In genomic region chr14:59347915-59348314, GRCh38 we compare ENCODE assay signal across 25 cellular contexts.
DNase-seq lines count a peak whose midpoint lies in the region; ATAC-seq, FAIRE-seq and TF ChIP-seq lines count a peak whose summit lies in the region.
"Had no signal": no experiment of that assay in that cellular context is flagged by ENCODE, and none has a peak within 500 bp of the region (broad histone marks: within the 10 kb centered on the region; RNA-seq: fewer than 3 reads in every experiment).

No MANE protein-coding gene starts in this region.

- intact Hi-C loops in ascending aorta (cut with DNase I) = loop anchor here (2.0 to 5.0 kb wide), 4 partner anchors 59 to 156 kb away; no protein-coding TSS in a partner anchor
- intact Hi-C loops in posterior cingulate gyrus (cut with DNase I) = no loop called here

- H4K20me1 ChIP-seq in keratinocyte (ENCODE audit: control insufficient read depth, extremely low read depth, insufficient read depth, low read length) = no peaks in the 10 kb centered on the region

- in situ Hi-C loops in KBM-7 (cut with MboI; ENCODE audit: low pct_unique_long_range_greater_than_20kb, low sequenced_read_pairs) = no loop called here

- TF ChIP-seq CTCF in ascending aorta (IDR thresholded peaks at IDR 0.05) = no peak
- TF ChIP-seq CTCF in keratinocyte (optimal IDR thresholded peaks at IDR 0.05 in 1 of 3, IDR thresholded peaks at IDR 0.05 in 1 of 3, conservative IDR thresholded peaks at IDR 0.05 in 1 of 3; ENCODE audit: extremely low read depth in 1 of 3, insufficient read depth in 2 of 3, low read length in 3 of 3) = no peak

- dilution Hi-C loops in keratinocyte (cut with MboI; ENCODE audit: extremely low pct_ligation_motif_present, low sequenced_read_pairs) = no loop called here

- H3K27ac Mint-ChIP-seq in stimulated activated naive B cell treated with anti-CD40 and anti-IgM and Interleukin-4, amounts not matched to agents 10 μg/mL and 1 μg/mL and 100 μg/mL, for 72 hours = no peak overlapping the region
- H3K27ac Mint-ChIP-seq: natural killer cell; stimulated activated naive CD8-positive, alpha-beta T cell treated with anti-CD3 and anti-CD28 coated beads, Interleukin-15, Interleukin-2, amounts not matched to agents 100 ng/mL and 50 ng/mL, for 24 hours; T-helper 2 cell treated with Interferon-gamma antibody and Interleukin-4, amounts not matched to agents 5 μg/mL and 100 μg/mL, for 36 hours; WTC11 had no signal

- no peaks in the 10 kb centered on the region for H3K79me2 ChIP-seq in keratinocyte (ENCODE audit: control insufficient read depth, insufficient read depth, low read length)

- no peaks in the 10 kb centered on the region for H3K9me1 ChIP-seq in keratinocyte (ENCODE audit: control insufficient read depth, extremely low read depth, insufficient read depth, low read length)

- peak; percentile 36 for ATAC-seq in GM18511 (IDR thresholded peaks at IDR 0.05; ENCODE audit: unreplicated experiment)
- ATAC-seq in stimulated activated naive B cell treated with anti-CD40 and anti-IgM and Interleukin-4, amounts not matched to agents 10 μg/mL and 1 μg/mL and 100 μg/mL, for 72 hours (replicated peaks) = peak; percentile 29 to 64
- ATAC-seq: natural killer cell, WTC11 had no signal

- H3K27ac ChIP-seq in ascending aorta (peak overlapping the region; percentile 85 to 88), keratinocyte (ENCODE audit: control insufficient read depth, insufficient read depth, low read length) (peak overlapping the region; percentile 42)
- H3K27ac ChIP-seq: HL-60 had no signal

- H3K4me1 ChIP-seq in ascending aorta (peaks cover 0 to 61% of the 10 kb centered on the region in 2 donors), keratinocyte (ENCODE audit: control insufficient read depth, extremely low read depth, insufficient read depth, low read length) (peaks cover 32% of the 10 kb centered on the region)

- no peak overlapping the region for H3K9ac ChIP-seq in keratinocyte (ENCODE audit: control insufficient read depth, extremely low read depth, insufficient read depth, low read length)

- H3K27me3 ChIP-seq in ascending aorta (no peaks in the 10 kb centered on the region), keratinocyte (ENCODE audit: control insufficient read depth, extremely low read depth, insufficient read depth, low read length) (no peaks in the 10 kb centered on the region)
- H3K27me3 ChIP-seq: adrenal gland, ovary had no signal

- no peaks in the 10 kb centered on the region for H3K27me3 Mint-ChIP-seq in stimulated activated naive B cell treated with anti-CD40 and anti-IgM and Interleukin-4, amounts not matched to agents 10 μg/mL and 1 μg/mL and 100 μg/mL, for 72 hours
- H3K27me3 Mint-ChIP-seq: IgD-negative memory B cell; stimulated activated naive CD8-positive, alpha-beta T cell treated with anti-CD3 and anti-CD28 coated beads, Interleukin-15, Interleukin-2, amounts not matched to agents 100 ng/mL and 50 ng/mL, for 24 hours had no signal

- peaks cover 0 to under 1% of the 10 kb centered on the region in 2 donors for H3K4me1 Mint-ChIP-seq in stimulated activated naive B cell treated with anti-CD40 and anti-IgM and Interleukin-4, amounts not matched to agents 10 μg/mL and 1 μg/mL and 100 μg/mL, for 72 hours
- H3K4me1 Mint-ChIP-seq: natural killer cell had no signal

- H3K36me3 Mint-ChIP-seq in stimulated activated naive B cell treated with anti-CD40 and anti-IgM and Interleukin-4, amounts not matched to agents 10 μg/mL and 1 μg/mL and 100 μg/mL, for 72 hours = peaks cover 2 to 5% of the 10 kb centered on the region in 2 donors

- peak overlapping the region; percentile 47 for H3K4me2 ChIP-seq in keratinocyte (ENCODE audit: control insufficient read depth, extremely low read depth, insufficient read depth, low read depth, low read length)

- H3K9me3 Mint-ChIP-seq in stimulated activated naive B cell treated with anti-CD40 and anti-IgM and Interleukin-4, amounts not matched to agents 10 μg/mL and 1 μg/mL and 100 μg/mL, for 72 hours = no peaks in the 10 kb centered on the region
- H3K9me3 Mint-ChIP-seq: IgD-negative memory B cell; natural killer cell; stimulated activated naive CD8-positive, alpha-beta T cell treated with anti-CD3 and anti-CD28 coated beads, Interleukin-15, Interleukin-2, amounts not matched to agents 100 ng/mL and 50 ng/mL, for 24 hours; T-helper 2 cell treated with Interferon-gamma antibody and Interleukin-4, amounts not matched to agents 5 μg/mL and 100 μg/mL, for 36 hours; WTC11 had no signal

- H2AFZ ChIP-seq in keratinocyte (ENCODE audit: control insufficient read depth, low read length) = no peak overlapping the region

- H3K4me3 ChIP-seq in ascending aorta (no peak overlapping the region), keratinocyte (ENCODE audit: control insufficient read depth in 2 of 3, extremely low read depth in 1 of 3, insufficient read depth in 2 of 3, low read depth in 1 of 3, low read length in 3 of 3) (no peak overlapping the region)
- H3K4me3 ChIP-seq: adrenal gland, ovary had no signal

- DNase-seq in ascending aorta (ENCODE audit: low spot score in 2 of 2) (no peak), keratinocyte (ENCODE audit: low read depth, low spot score) (no peak), KBM-7 (no peak), NCI-H1436 (lab: John Stamatoyannopoulos, UW) (no peak), NCI-H1417 treated with DMSO at 0.1 percent for 48 hours (lab: John Stamatoyannopoulos, UW) (no peak), posterior cingulate gyrus (no peak)
- DNase-seq in stimulated activated naive B cell treated with anti-CD40 and anti-IgM and Interleukin-4, amounts not matched to agents 10 μg/mL and 1 μg/mL and 100 μg/mL, for 72 hours = no peak
- DNase-seq: activated CD4-positive, alpha-beta T cell treated with anti-CD3 and anti-CD28 coated beads, Interleukin-2, amount 50 U/mL, for 48 hours; activated gamma-delta T cell treated with Interleukin-2 at 50 U/mL for 16 hours; adrenal gland; Calu3; EL; foreskin fibroblast; mesenchymal stem cell; natural killer cell; NCI-H1694 treated with DMSO at 0.1 percent for 48 hours; NCI-H345; ovary had no signal

- no peak for FAIRE-seq in keratinocyte (lab: Jason Lieb, UNC)
- FAIRE-seq: endothelial cell of umbilical vein had no signal

- H3K36me3 ChIP-seq in ascending aorta = peaks cover 0 to 9% of the 10 kb centered on the region in 2 donors
- H3K36me3 ChIP-seq in keratinocyte (ENCODE audit: control insufficient read depth in 2 of 2, extremely low read depth in 1 of 2, insufficient read depth in 2 of 2, low read length in 2 of 2) = peaks cover 6 to 21% of the 10 kb centered on the region in 2 experiments
- H3K36me3 ChIP-seq: ovary had no signal

- no peaks in the 10 kb centered on the region for H3K9me3 ChIP-seq in ascending aorta
- H3K9me3 ChIP-seq in keratinocyte (ENCODE audit: control insufficient read depth, low read depth, low read length) = no peaks in the 10 kb centered on the region
- H3K9me3 ChIP-seq: adrenal gland, ovary had no signal

- no peak overlapping the region for H3K4me3 Mint-ChIP-seq in stimulated activated naive B cell treated with anti-CD40 and anti-IgM and Interleukin-4, amounts not matched to agents 10 μg/mL and 1 μg/mL and 100 μg/mL, for 72 hours
- H3K4me3 Mint-ChIP-seq: IgD-negative memory B cell; natural killer cell; stimulated activated naive CD8-positive, alpha-beta T cell treated with anti-CD3 and anti-CD28 coated beads, Interleukin-15, Interleukin-2, amounts not matched to agents 100 ng/mL and 50 ng/mL, for 24 hours; T-helper 2 cell treated with Interferon-gamma antibody and Interleukin-4, amounts not matched to agents 5 μg/mL and 100 μg/mL, for 36 hours; WTC11 had no signal
